ENCODE assay signal across 1 cellular context in the genomic region with DNA sequence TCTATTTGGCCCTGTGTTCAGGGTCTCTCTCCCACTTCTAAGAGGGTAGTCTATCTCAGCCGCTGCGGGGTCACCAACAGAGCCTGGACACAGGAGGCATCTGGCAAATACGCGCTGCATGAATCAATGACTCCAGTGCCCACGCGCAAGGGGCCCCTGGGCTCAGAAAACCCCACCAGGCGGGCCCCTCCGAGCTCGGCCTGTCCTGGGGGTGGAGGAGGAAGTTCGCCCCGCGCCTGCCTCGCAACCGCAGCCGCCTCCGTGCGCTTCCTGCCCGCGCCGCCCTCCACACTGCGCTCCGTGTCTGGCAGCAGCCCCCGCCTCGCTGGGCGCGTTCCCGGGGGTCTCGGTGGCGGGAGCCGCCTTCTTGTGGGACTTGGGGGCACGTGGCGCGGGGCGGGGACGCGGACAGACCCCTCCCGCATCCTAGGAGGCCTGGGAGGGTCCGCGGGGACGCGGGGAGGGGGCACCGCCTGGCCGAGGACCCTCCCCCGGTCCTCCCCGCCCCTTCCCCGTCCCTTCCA.
TF ChIP-seq lines count a peak whose summit lies in the region.

No MANE protein-coding gene starts in this region.

TF ChIP-seq in H1, 55 proteins besides CTCF, POLR2A, EP300 and RAD21 (continued from another document):
- TF ChIP-seq CEBPB (IDR thresholded peaks at IDR 0.05; ENCODE audit: low read depth, low read length): no peak
